ENCODE assay signal across 12 cellular contexts in genomic region chr5:111584651-111585050, GRCh38.
DNase-seq lines count a peak whose midpoint lies in the region; ATAC-seq, FAIRE-seq and TF ChIP-seq lines count a peak whose summit lies in the region.
"Had no signal": no experiment of that assay in that cellular context is flagged by ENCODE, and none has a peak within 500 bp of the region (broad histone marks: within the 10 kb centered on the region; RNA-seq: fewer than 3 reads in every experiment).

No MANE protein-coding gene starts in this region.

- no peak overlapping the region for H3K4me2 ChIP-seq in keratinocyte (ENCODE audit: control insufficient read depth, extremely low read depth, insufficient read depth, low read depth, low read length)

- H3K27ac ChIP-seq in keratinocyte (ENCODE audit: control insufficient read depth, insufficient read depth, low read length), result no peak overlapping the region

- H3K27ac Mint-ChIP-seq in activated naive CD8-positive, alpha-beta T cell treated with anti-CD3 and anti-CD28 coated beads, Interleukin-2, amount 10 ng/mL, durations not matched to agents 7 days and 5 days, result no peak overlapping the region

- POLR2A ChIA-PET in activated naive CD8-positive, alpha-beta T cell treated with anti-CD3 and anti-CD28 coated beads, Interleukin-2, amount 10 ng/mL, durations not matched to agents 7 days and 5 days (lab: Charles Lee), result interaction anchor here (0.7 kb wide), 1 partner anchor 413 kb away, joined by 3 read pairs; no protein-coding TSS in a partner anchor

- H3K27me3 Mint-ChIP-seq in activated naive CD8-positive, alpha-beta T cell treated with anti-CD3 and anti-CD28 coated beads, Interleukin-2, amount 10 ng/mL, durations not matched to agents 7 days and 5 days, result peaks cover 2% of the 10 kb centered on the region

- TF ChIP-seq CTCF in keratinocyte (optimal IDR thresholded peaks at IDR 0.05 in 1 of 3, IDR thresholded peaks at IDR 0.05 in 1 of 3, conservative IDR thresholded peaks at IDR 0.05 in 1 of 3; ENCODE audit: extremely low read depth in 1 of 3, insufficient read depth in 2 of 3, low read length in 3 of 3), result no peak

- no peaks in the 10 kb centered on the region for H3K27me3 ChIP-seq in keratinocyte (ENCODE audit: control insufficient read depth, extremely low read depth, insufficient read depth, low read length)

- H3K4me1 Mint-ChIP-seq in activated naive CD8-positive, alpha-beta T cell treated with anti-CD3 and anti-CD28 coated beads, Interleukin-2, amount 10 ng/mL, durations not matched to agents 7 days and 5 days, result peaks cover 9% of the 10 kb centered on the region

- no peaks in the 10 kb centered on the region for H3K36me3 ChIP-seq in keratinocyte (ENCODE audit: control insufficient read depth in 2 of 2, extremely low read depth in 1 of 2, insufficient read depth in 2 of 2, low read length in 2 of 2)

- no peaks in the 10 kb centered on the region for H3K9me3 Mint-ChIP-seq in activated naive CD8-positive, alpha-beta T cell treated with anti-CD3 and anti-CD28 coated beads, Interleukin-2, amount 10 ng/mL, durations not matched to agents 7 days and 5 days

- H3K79me2 ChIP-seq in keratinocyte (ENCODE audit: control insufficient read depth, insufficient read depth, low read length), result no peaks in the 10 kb centered on the region

- H3K4me3 Mint-ChIP-seq in activated naive CD8-positive, alpha-beta T cell treated with anti-CD3 and anti-CD28 coated beads, Interleukin-2, amount 10 ng/mL, durations not matched to agents 7 days and 5 days, result peak overlapping the region; percentile 9

- ATAC-seq in activated naive CD8-positive, alpha-beta T cell treated with anti-CD3 and anti-CD28 coated beads, Interleukin-2, amount 10 ng/mL, durations not matched to agents 7 days and 5 days (ENCODE audit: low read depth), result peak; percentile 42

- dilution Hi-C loops in keratinocyte (cut with MboI; ENCODE audit: extremely low pct_ligation_motif_present, low sequenced_read_pairs), result no loop called here

- H3K4me3 ChIP-seq in keratinocyte (ENCODE audit: control insufficient read depth in 2 of 3, extremely low read depth in 1 of 3, insufficient read depth in 2 of 3, low read depth in 1 of 3, low read length in 3 of 3), result no peak overlapping the region

- DNase-seq in DMS53 treated with DMSO at 0.1 percent for 48 hours (lab: John Stamatoyannopoulos, UW; ENCODE audit: unreplicated experiment), result peak; percentile 25
- DNase-seq in HK-2 (ENCODE audit: unreplicated experiment), result peak; percentile 11
- no peak for DNase-seq in activated naive CD8-positive, alpha-beta T cell treated with anti-CD3 and anti-CD28 coated beads, Interleukin-2, amount 10 ng/mL, durations not matched to agents 7 days and 5 days
- DNase-seq in keratinocyte (ENCODE audit: low read depth, low spot score), result no peak
- DNase-seq in COR-L47 (lab: John Stamatoyannopoulos, UW), result no peak
- no peak for DNase-seq in germinal center (ENCODE audit: low spot score)
- no peak for DNase-seq in NCI-H1092 treated with DMSO at 0.1 percent for 48 hours (lab: John Stamatoyannopoulos, UW)
- DNase-seq in activated effector memory CD4-positive, alpha-beta T cell treated with Interleukin-2 at 50 U/mL for 16 hours, result no peak
- DNase-seq: activated CD4-positive, alpha-beta T cell treated with anti-CD3 and anti-CD28 coated beads for 4 hours; caudate nucleus; Kasumi-1; occipital lobe had no signal

- H3K9ac ChIP-seq in keratinocyte (ENCODE audit: control insufficient read depth, extremely low read depth, insufficient read depth, low read length), result no peak overlapping the region

- peaks cover 3% of the 10 kb centered on the region for H3K4me1 ChIP-seq in keratinocyte (ENCODE audit: control insufficient read depth, extremely low read depth, insufficient read depth, low read length)

- H2AFZ ChIP-seq in keratinocyte (ENCODE audit: control insufficient read depth, low read length), result no peak overlapping the region

- H3K9me1 ChIP-seq in keratinocyte (ENCODE audit: control insufficient read depth, extremely low read depth, insufficient read depth, low read length), result no peaks in the 10 kb centered on the region

- no peaks in the 10 kb centered on the region for H4K20me1 ChIP-seq in keratinocyte (ENCODE audit: control insufficient read depth, extremely low read depth, insufficient read depth, low read length)

- FAIRE-seq in keratinocyte (lab: Jason Lieb, UNC), result peak; percentile 77

- H3K9me3 ChIP-seq in keratinocyte (ENCODE audit: control insufficient read depth, low read depth, low read length), result no peaks in the 10 kb centered on the region

- no peaks in the 10 kb centered on the region for H3K36me3 Mint-ChIP-seq in activated naive CD8-positive, alpha-beta T cell treated with anti-CD3 and anti-CD28 coated beads, Interleukin-2, amount 10 ng/mL, durations not matched to agents 7 days and 5 days

Comparison
In these comparisons a context has a peak if more than half of its experiments do, and no peak if none do; other contexts are left out.
1. DNase-seq: peak in DMS53 treated with DMSO at 0.1 percent for 48 hours (single experiment) and HK-2 (single experiment); none in activated naive CD8-positive, alpha-beta T cell treated with anti-CD3 and anti-CD28 coated beads, Interleukin-2, amount 10 ng/mL, durations not matched to agents 7 days and 5 days (single experiment), keratinocyte (single experiment), COR-L47 (single experiment), germinal center (single experiment), NCI-H1092 treated with DMSO at 0.1 percent for 48 hours (single experiment) and activated effector memory CD4-positive, alpha-beta T cell treated with Interleukin-2 at 50 U/mL for 16 hours (single experiment).